ENCODE assay signal across 6 cellular contexts in the genomic region with DNA sequence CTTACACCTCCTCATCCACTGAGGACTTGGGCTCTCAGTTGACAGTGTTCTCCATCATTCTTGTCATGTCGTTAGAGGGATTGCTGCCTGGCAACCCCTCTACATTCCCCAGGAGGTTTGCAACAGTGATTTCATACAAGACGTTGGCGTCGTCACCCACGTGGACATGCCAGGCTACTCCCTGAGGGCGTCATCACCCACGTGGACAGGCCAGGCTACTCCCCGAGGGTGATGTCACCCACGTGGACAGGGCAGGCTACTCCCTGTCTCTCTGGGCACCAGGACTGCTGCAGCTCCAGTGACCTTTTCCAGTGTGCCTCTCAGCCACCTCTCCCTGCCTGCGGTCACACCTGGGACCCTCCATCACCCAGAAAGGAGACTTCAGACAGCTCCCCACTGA.
DNase-seq lines count a peak whose midpoint lies in the region; ATAC-seq, FAIRE-seq and TF ChIP-seq lines count a peak whose summit lies in the region.
"Not testable (repeated sequence)": the region's sequence is repeated elsewhere in the genome, so short reads cannot be mapped to it uniquely, and the experiment has no call there.

No MANE protein-coding gene starts in this region.

- not testable (repeated sequence) for TF ChIP-seq POLR2A in K562 (conservative IDR thresholded peaks at IDR 0.05)

- H3K4me1 ChIP-seq in BLaER1 = peaks cover 29% of the 10 kb centered on the region
- H3K4me1 ChIP-seq in K562 (replicated peaks in 1 of 2; ENCODE audit: control insufficient read depth in 2 of 2, insufficient read depth in 2 of 2, low read length in 2 of 2) = not testable (repeated sequence)

- intact Hi-C loops in K562 (cut with micrococcal nuclease) = not testable (repeated sequence)

- FAIRE-seq in K562 (lab: Jason Lieb, UNC) = not testable (repeated sequence)

- H3K4me3 Mint-ChIP-seq in stimulated activated effector memory CD8-positive, alpha-beta T cell treated with anti-CD3 and anti-CD28 coated beads, Interleukin-12 subunit alpha, Interleukin-12 subunit beta, amount 100 ng/mL, for 72 hours = not testable (repeated sequence)

- peak overlapping the region; percentile 63 for H3K27ac Mint-ChIP-seq in stimulated activated effector memory CD8-positive, alpha-beta T cell treated with anti-CD3 and anti-CD28 coated beads, Interleukin-12 subunit alpha, Interleukin-12 subunit beta, amount 100 ng/mL, for 72 hours

- H3K4me3 ChIP-seq in BLaER1, K562: not testable (repeated sequence)

- not testable (repeated sequence) for TF ChIP-seq CTCF in K562 (IDR thresholded peaks at IDR 0.05 in 2 of 3, conservative IDR thresholded peaks at IDR 0.05 in 1 of 3; ENCODE audit: insufficient read depth in 2 of 3, low read depth in 1 of 3, low read length in 3 of 3)

- H3K4me1 Mint-ChIP-seq in stimulated activated effector memory CD8-positive, alpha-beta T cell treated with anti-CD3 and anti-CD28 coated beads, Interleukin-12 subunit alpha, Interleukin-12 subunit beta, amount 100 ng/mL, for 72 hours = peaks cover 12% of the 10 kb centered on the region

- in situ Hi-C loops in Caki2 (cut with HindIII; ENCODE audit: low pct_unique_long_range_greater_than_20kb, low sequenced_read_pairs) = not testable (repeated sequence)
- in situ Hi-C loops in K562 (cut with MboI) = loop anchor here (10.0 kb wide), 1 partner anchor 57 kb away; no protein-coding TSS in a partner anchor

- TF ChIP-seq EP300 in K562 (IDR thresholded peaks at IDR 0.05; ENCODE audit: low read length) = not testable (repeated sequence)

- not testable (repeated sequence) for BruUV-seq in K562 (replicated peaks; lab: Mats Ljungman, UMichigan)

- H3K36me3 ChIP-seq in BLaER1; K562 (ENCODE audit: control insufficient read depth, insufficient read depth, low read length): not testable (repeated sequence)

- H3K9me3 Mint-ChIP-seq in stimulated activated effector memory CD8-positive, alpha-beta T cell treated with anti-CD3 and anti-CD28 coated beads, Interleukin-12 subunit alpha, Interleukin-12 subunit beta, amount 100 ng/mL, for 72 hours = not testable (repeated sequence)

- peak overlapping the region; percentile 59 for H3K4me2 ChIP-seq in BLaER1
- H3K4me2 ChIP-seq in K562 (ENCODE audit: insufficient read depth, low read length) = not testable (repeated sequence)

- not testable (repeated sequence) for H3K9me3 ChIP-seq in BLaER1; K562 (replicated peaks; ENCODE audit: control insufficient read depth, insufficient read depth, low read depth, low read length)

- H4K20me1 ChIP-seq in BLaER1; K562 (replicated peaks; ENCODE audit: control insufficient read depth, insufficient read depth, low read length): not testable (repeated sequence)

- 0% methylated on average over 8 of the region's 10 CpGs for whole genome bisulfite sequencing in K562 (ENCODE audit: insufficient coverage, low coverage, missing lambda C conversion rate)

- not testable (repeated sequence) for H3K36me3 Mint-ChIP-seq in stimulated activated effector memory CD8-positive, alpha-beta T cell treated with anti-CD3 and anti-CD28 coated beads, Interleukin-12 subunit alpha, Interleukin-12 subunit beta, amount 100 ng/mL, for 72 hours

- CTCF ChIA-PET in K562 (lab: Yijun Ruan, JAX; ENCODE audit: low intra/inter-chr PET ratio) = not testable (repeated sequence)

- H3K27ac ChIP-seq in BLaER1 = 0 out of 2 replicates have a peak overlapping the region, but pooled peaks have one; percentile 38
- not testable (repeated sequence) for H3K27ac ChIP-seq in K562 (ENCODE audit: extremely low read depth, low read depth, low read length)

- POLR2A ChIA-PET in K562 (lab: Yijun Ruan, JAX) = not testable (repeated sequence)

- DNase-seq in Caki2 (ENCODE audit: low read depth) (peak; percentile 12), mesenteric fat pad (ENCODE audit: low spot score) (peak; percentile 33)
- not testable (repeated sequence) for DNase-seq in K562 (ENCODE audit: extremely low read depth in 1 of 4, low spot score in 3 of 4); stimulated activated effector memory CD8-positive, alpha-beta T cell treated with anti-CD3 and anti-CD28 coated beads, Interleukin-12 subunit alpha, Interleukin-12 subunit beta, amount 100 ng/mL, for 72 hours (ENCODE audit: low spot score in 2 of 2)

- not testable (repeated sequence) for H2AFZ ChIP-seq in K562 (ENCODE audit: low read depth, low read length)

- TF ChIP-seq RAD21 in K562 (CRISPR knock-in tag; conservative IDR thresholded peaks at IDR 0.05 in 1 of 2, IDR thresholded peaks at IDR 0.05 in 1 of 2) = not testable (repeated sequence)

- H3K79me2 ChIP-seq in K562 (ENCODE audit: control insufficient read depth, insufficient read depth, low read length) = not testable (repeated sequence)

- not testable (repeated sequence) for H3K27me3 ChIP-seq in BLaER1; K562 (ENCODE audit: control insufficient read depth in 2 of 2, insufficient read depth in 2 of 2, low read length in 2 of 2)

- H3K9me1 ChIP-seq in K562 (ENCODE audit: control insufficient read depth, insufficient read depth, low read length) = not testable (repeated sequence)

- H3K9ac ChIP-seq in BLaER1; K562 (ENCODE audit: insufficient read depth in 1 of 2, low read depth in 2 of 2, low read length in 2 of 2): not testable (repeated sequence)

- peak; percentile 48; the same call in 2 of the 3 replicates for ATAC-seq in K562
- ATAC-seq in esophagus mucosa = peak; percentile 38
- ATAC-seq in stimulated activated effector memory CD8-positive, alpha-beta T cell treated with anti-CD3 and anti-CD28 coated beads, Interleukin-12 subunit alpha, Interleukin-12 subunit beta, amount 100 ng/mL, for 72 hours = not testable (repeated sequence)
